Comparison of ENCODE assay signal across 21 cellular contexts in the genomic region with DNA sequence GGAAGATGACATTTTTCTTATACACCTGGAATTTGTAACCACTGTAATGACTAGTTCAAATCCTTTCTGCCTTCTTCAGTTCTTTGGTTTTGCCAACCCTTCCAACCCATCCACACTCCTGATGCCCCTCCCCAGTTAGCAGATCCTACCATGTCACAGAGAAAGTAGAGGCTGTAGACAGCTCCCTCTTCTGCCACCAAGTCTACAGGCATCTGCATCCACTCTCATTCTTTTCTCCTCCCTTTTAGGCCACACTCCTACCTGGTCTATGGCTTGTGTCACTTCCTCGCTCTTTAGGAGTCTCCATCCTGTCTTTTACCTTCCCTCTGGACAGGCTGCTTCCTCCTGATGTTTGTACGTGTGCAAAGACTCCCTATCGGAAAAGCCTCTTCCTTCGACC. TPM values are rescaled to one million over a fixed set of nuclear protein-coding genes. Genes with fewer than 3 reads are reported as not detected.
A peak's percentile ranks its signal among the peaks of the same experiment; 100 is the strongest.
DNase-seq lines count a peak whose midpoint lies in the region; ATAC-seq, FAIRE-seq and TF ChIP-seq lines count a peak whose summit lies in the region.
"Had no signal": no experiment of that assay in that cellular context is flagged by ENCODE, and none has a peak within 500 bp of the region (broad histone marks: within the 10 kb centered on the region; RNA-seq: fewer than 3 reads in every experiment).

No MANE protein-coding gene starts in this region.

- H2BK15ac ChIP-seq in H1 (ENCODE audit: low read length) = 0 out of 2 replicates have a peak overlapping the region, but pooled peaks have one; percentile 33

- H4K20me1 ChIP-seq in BLaER1 = no peaks in the 10 kb centered on the region
- no peaks in the 10 kb centered on the region for H4K20me1 ChIP-seq in H1 (replicated peaks in 1 of 2; ENCODE audit: control insufficient read depth in 1 of 2, insufficient read depth in 2 of 2, low read length in 2 of 2)

- peaks cover 93% of the 10 kb centered on the region for H3K4me1 ChIP-seq in BLaER1
- H3K4me1 ChIP-seq in HEK293 (ENCODE audit: control insufficient read depth, insufficient read depth, low read length) = no peaks in the 10 kb centered on the region; the same call in 1 of the 2 replicates
- peaks cover 0 to 3% (median 0%) of the 10 kb centered on the region in 4 experiments; a peak in 1 of 7 replicates for H3K4me1 ChIP-seq in H1 (replicated peaks in 1 of 4; ENCODE audit: control insufficient read depth in 3 of 4, insufficient read depth in 4 of 4, low read length in 3 of 4)
- H3K4me1 ChIP-seq: HAP-1 had no signal

- no peak overlapping the region for H2BK5ac ChIP-seq in H1 (ENCODE audit: low read depth, low read length)

- H2BK12ac ChIP-seq in H1 (ENCODE audit: low read depth, low read length) = no peak overlapping the region

- H4K8ac ChIP-seq in H1 (ENCODE audit: extremely low read depth, insufficient read depth, low read length) = no peak overlapping the region

- TF ChIP-seq CTCF in HEK293 (tag by site-specific recombination; IDR thresholded peaks at IDR 0.05) (no peak), H1 (IDR thresholded peaks at IDR 0.05; ENCODE audit: control extremely low read depth in 1 of 3, insufficient read depth in 1 of 3, low read depth in 1 of 3, low read length in 3 of 3) (no peak), WTC11 (IDR thresholded peaks at IDR 0.05) (no peak)

- H3K18ac ChIP-seq in H1 (ENCODE audit: extremely low read depth, low read length) = no peak overlapping the region

- POLR2A ChIA-PET in HEK293 (lab: Yijun Ruan, JAX) = interaction anchor here (0.6 kb wide), 1 partner anchor 12 kb away, joined by 3 read pairs; no protein-coding TSS in a partner anchor
- POLR2A ChIA-PET in H1 (lab: Charles Lee; ENCODE audit: partially characterized antibody) = interaction anchor here (0.8 to 1.3 kb wide), 3 partner anchors 34 to 47 kb away, joined by 3 to 6 read pairs (median 3); no protein-coding TSS in a partner anchor
- POLR2A ChIA-PET in WTC11 (lab: Charles Lee) = no interaction called here

- H3K36me3 ChIP-seq in BLaER1 (no peaks in the 10 kb centered on the region), HEK293 (ENCODE audit: control insufficient read depth in 2 of 2, insufficient read depth in 1 of 2, low read length in 2 of 2) (no peaks in the 10 kb centered on the region), H1 (ENCODE audit: control insufficient read depth in 2 of 4, insufficient read depth in 4 of 4, low read length in 3 of 4) (no peaks in the 10 kb centered on the region)
- H3K36me3 ChIP-seq: HAP-1 had no signal

- H2BK20ac ChIP-seq in H1 (ENCODE audit: low read length) = no peak overlapping the region

- H2AFZ ChIP-seq in H1 (ENCODE audit: low read length) = no peak overlapping the region

- CTCF ChIA-PET in HEK293 (lab: Yijun Ruan, JAX) = interaction anchor here (0.8 to 1.1 kb wide), 3 partner anchors 15 to 148 kb away, joined by 3 to 4 read pairs (median 3); no protein-coding TSS in a partner anchor
- CTCF ChIA-PET in H1 (lab: Charles Lee; ENCODE audit: partially characterized antibody) = interaction anchor here (0.8 to 1.3 kb wide), 2 partner anchors 48 to 72 kb away, joined by 3 read pairs; no protein-coding TSS in a partner anchor
- CTCF ChIA-PET in WTC11 (lab: Charles Lee) = interaction anchor here (0.8 kb wide), 1 partner anchor 54 kb away, joined by 3 read pairs; no protein-coding TSS in a partner anchor

- peak overlapping the region; percentile 72 for H3K27ac ChIP-seq in BLaER1
- no peak overlapping the region for H3K27ac ChIP-seq in HEK293 (ENCODE audit: extremely low read depth, low read depth, low read length)
- H3K27ac ChIP-seq in H1 (ENCODE audit: low read depth, low read length) = no peak overlapping the region
- H3K27ac ChIP-seq: HL-60 had no signal

- DNase-seq in H1 (ENCODE audit: low read depth in 1 of 2, low spot score in 2 of 2) (no peak), WTC11 (ENCODE audit: low spot score) (no peak), SKM-1 (lab: John Stamatoyannopoulos, UW; ENCODE audit: unreplicated experiment) (no peak)
- DNase-seq in stimulated activated effector memory CD8-positive, alpha-beta T cell treated with anti-CD3 and anti-CD28 coated beads, Interleukin-12 subunit alpha, Interleukin-12 subunit beta, amount 100 ng/mL, for 72 hours (ENCODE audit: low spot score in 2 of 2) = no peak
- DNase-seq: 8988T; C1 segment of cervical spinal cord; CD4-positive, CD25-positive, alpha-beta regulatory T cell; CD8-positive, alpha-beta memory T cell; COR-L47; DMS 273 treated with DMSO at 0.1 percent for 48 hours; DMS53; DND-41; EL; IMR-90; KBM-7 had no signal

- WGBS in H1 (ENCODE audit: extremely low coverage in 1 of 2, insufficient coverage in 1 of 2, insufficient read length in 1 of 2, insufficient replicate concordance in 2 of 2, low coverage in 1 of 2, low lambda C conversion rate in 2 of 2, missing lambda C conversion rate in 1 of 2), 2 experiments = 87% methylated on average over 4 of the region's 4 CpGs; no CpG with 5 or more reads in 1 of the 2 experiments

- H3K9ac ChIP-seq in BLaER1 (no peak overlapping the region), H1 (replicated peaks in 1 of 4; ENCODE audit: extremely low read depth in 1 of 4, low read depth in 3 of 4, low read length in 3 of 4) (no peak overlapping the region)

- H3K9me3 Mint-ChIP-seq in stimulated activated effector memory CD8-positive, alpha-beta T cell treated with anti-CD3 and anti-CD28 coated beads, Interleukin-12 subunit alpha, Interleukin-12 subunit beta, amount 100 ng/mL, for 72 hours = no peaks in the 10 kb centered on the region
- H3K9me3 Mint-ChIP-seq in WTC11 = no peaks in the 10 kb centered on the region
- H3K9me3 Mint-ChIP-seq: CD8-positive, alpha-beta memory T cell had no signal

- H4K5ac ChIP-seq in H1 (ENCODE audit: insufficient read length, low read depth, low read length) = no peak overlapping the region

- no peak overlapping the region for H2AK5ac ChIP-seq in H1 (ENCODE audit: low read depth, low read length)

- H4K91ac ChIP-seq in H1 (replicated peaks; ENCODE audit: insufficient read length, low read length) = no peak overlapping the region

- no peaks in the 10 kb centered on the region for H3K79me1 ChIP-seq in H1 (ENCODE audit: low read depth, low read length)

- no peaks in the 10 kb centered on the region for H3K27me3 ChIP-seq in BLaER1
- no peaks in the 10 kb centered on the region for H3K27me3 ChIP-seq in H1 (replicated peaks in 1 of 4; ENCODE audit: control insufficient read depth in 3 of 4, extremely low read depth in 1 of 4, insufficient read depth in 3 of 4, low read length in 3 of 4)

- no peaks in the 10 kb centered on the region for H3K4me1 Mint-ChIP-seq in stimulated activated effector memory CD8-positive, alpha-beta T cell treated with anti-CD3 and anti-CD28 coated beads, Interleukin-12 subunit alpha, Interleukin-12 subunit beta, amount 100 ng/mL, for 72 hours
- no peaks in the 10 kb centered on the region for H3K4me1 Mint-ChIP-seq in WTC11

- no peaks in the 10 kb centered on the region; the same call in 1 of the 2 replicates for H3K23me2 ChIP-seq in H1 (ENCODE audit: low read depth, low read length)

- ATAC-seq in stimulated activated effector memory CD8-positive, alpha-beta T cell treated with anti-CD3 and anti-CD28 coated beads, Interleukin-12 subunit alpha, Interleukin-12 subunit beta, amount 100 ng/mL, for 72 hours = no peak
- ATAC-seq in WTC11 (no peak), GM19395 (IDR thresholded peaks at IDR 0.05; ENCODE audit: unreplicated experiment) (no peak)
- ATAC-seq: GM12878 had no signal

- peak overlapping the region; percentile 24 for H3K27ac Mint-ChIP-seq in stimulated activated effector memory CD8-positive, alpha-beta T cell treated with anti-CD3 and anti-CD28 coated beads, Interleukin-12 subunit alpha, Interleukin-12 subunit beta, amount 100 ng/mL, for 72 hours
- H3K27ac Mint-ChIP-seq in WTC11 = no peak overlapping the region

- no peak for TF ChIP-seq EP300 in H1 (IDR thresholded peaks at IDR 0.05; ENCODE audit: borderline replicate concordance in 1 of 2, low read depth in 2 of 2, low read length in 2 of 2)

- no peak for TF ChIP-seq POLR2A in H1 (IDR thresholded peaks at IDR 0.05; ENCODE audit: control extremely low read depth in 1 of 2, low read depth in 2 of 2, low read length in 2 of 2)

- TF ChIP-seq RAD21 in H1 (IDR thresholded peaks at IDR 0.05 in 1 of 2, conservative IDR thresholded peaks at IDR 0.05 in 1 of 2; ENCODE audit: low read depth in 2 of 2, low read length in 2 of 2) = no peak

- H3K4me2 ChIP-seq in BLaER1 (peak overlapping the region; percentile 71), H1 (ENCODE audit: insufficient read depth in 1 of 2, low read depth in 2 of 2, low read length in 2 of 2) (no peak overlapping the region)

- H3K9me3 ChIP-seq in BLaER1 (no peaks in the 10 kb centered on the region), HEK293 (ENCODE audit: control insufficient read depth, insufficient read depth, low read depth, low read length) (no peaks in the 10 kb centered on the region), H1 (ENCODE audit: insufficient read depth in 2 of 2, low read depth in 1 of 2, low read length in 1 of 2) (no peaks in the 10 kb centered on the region)
- H3K9me3 ChIP-seq: HAP-1 had no signal

- H3K4ac ChIP-seq in H1 (replicated peaks; ENCODE audit: insufficient read length, low read depth, low read length) = no peak overlapping the region

- no peak for FAIRE-seq in H1 (lab: Jason Lieb, UNC)
- FAIRE-seq: GM12878 had no signal

- H3K4me3 Mint-ChIP-seq in stimulated activated effector memory CD8-positive, alpha-beta T cell treated with anti-CD3 and anti-CD28 coated beads, Interleukin-12 subunit alpha, Interleukin-12 subunit beta, amount 100 ng/mL, for 72 hours = no peak overlapping the region
- no peak overlapping the region for H3K4me3 Mint-ChIP-seq in WTC11
- H3K4me3 Mint-ChIP-seq: CD4-positive, CD25-positive, alpha-beta regulatory T cell; CD8-positive, alpha-beta memory T cell had no signal

- no peak overlapping the region for H3K56ac ChIP-seq in H1 (replicated peaks; ENCODE audit: insufficient read length, low read depth, low read length)

- H2BK120ac ChIP-seq in H1 (replicated peaks; ENCODE audit: low read depth, low read length) = no peak overlapping the region

- H3K14ac ChIP-seq in H1 (ENCODE audit: insufficient read length) = no peak overlapping the region

- no peaks in the 10 kb centered on the region for H3K27me3 Mint-ChIP-seq in WTC11 (ENCODE audit: low read depth)

- H3K4me3 ChIP-seq in BLaER1 (no peak overlapping the region), HEK293 (ENCODE audit: low read depth, low read length) (no peak overlapping the region), H1 (ENCODE audit: extremely low read depth in 1 of 4, insufficient read depth in 2 of 4, low read depth in 3 of 4, low read length in 4 of 4) (no peak overlapping the region)
- H3K4me3 ChIP-seq: GM12878, HAP-1 had no signal

- H3K79me2 ChIP-seq in H1 (ENCODE audit: control insufficient read depth in 1 of 2, insufficient read depth in 2 of 2, low read length in 2 of 2) = no peaks in the 10 kb centered on the region

- H3K36me3 Mint-ChIP-seq in stimulated activated effector memory CD8-positive, alpha-beta T cell treated with anti-CD3 and anti-CD28 coated beads, Interleukin-12 subunit alpha, Interleukin-12 subunit beta, amount 100 ng/mL, for 72 hours = no peaks in the 10 kb centered on the region
- no peaks in the 10 kb centered on the region for H3K36me3 Mint-ChIP-seq in WTC11

- H3K23ac ChIP-seq in H1 (ENCODE audit: insufficient read length) = no peak overlapping the region

RNA-seq across cellular contexts. Expression of gene STK38, which starts 13.5 kb away (rescaled TPM):
- 18.5 and 19.8 TPM in 2 replicates for total RNA-seq in H1 (2021; fragmentation: NEBNext Ultra II Directional; extraction: Animal tissue kit (Norgen Biotek cat#: 25700))
- polyA plus RNA-seq in H1 (2011; rRNA removed) = 6.2 and 8.1 TPM in 2 replicates
- polyA plus RNA-seq in H1 (2011; cell fraction: cytosol; rRNA removed) = 8.5 TPM
- 10.0 TPM for polyA plus RNA-seq in H1 (2011; cell fraction: nucleus; rRNA removed)
- polyA plus RNA-seq in H1 (2012, experiment 1 of 2) = 10.7 to 18.7 TPM (median 14.8 TPM) in 4 replicates
- 1.9 TPM for polyA plus RNA-seq in H1 (2012, experiment 2 of 2)
- 11.0 TPM for polyA plus RNA-seq in H1 (2013, experiment 1 of 2)
- 11.1 TPM for polyA plus RNA-seq in H1 (2013, experiment 2 of 2)
- 7.2 and 8.1 TPM in 2 replicates for polyA minus RNA-seq in H1 (2011; rRNA and poly(A)+ RNA removed)
- polyA minus RNA-seq in H1 (2011; cell fraction: cytosol; rRNA and poly(A)+ RNA removed) = 6.2 TPM
- 9.0 TPM for polyA minus RNA-seq in H1 (2011; cell fraction: nucleus; rRNA and poly(A)+ RNA removed)
- 13.3 to 15.4 TPM (median 14.7 TPM) in 3 replicates for total RNA-seq in WTC11 (2021)

RNA-seq across cellular contexts. Expression of gene SRSF3, which starts 33.3 kb away (rescaled TPM):
- 689 and 705 TPM in 2 replicates for total RNA-seq in H1 (2021; fragmentation: NEBNext Ultra II Directional; extraction: Animal tissue kit (Norgen Biotek cat#: 25700))
- 471 and 548 TPM in 2 replicates for polyA plus RNA-seq in H1 (2011; rRNA removed)
- polyA plus RNA-seq in H1 (2011; cell fraction: cytosol; rRNA removed) = 649 TPM
- 159 TPM for polyA plus RNA-seq in H1 (2011; cell fraction: nucleus; rRNA removed)
- 696 to 1,158 TPM (median 791 TPM) in 4 replicates for polyA plus RNA-seq in H1 (2012, experiment 1 of 2)
- 40.8 TPM for polyA plus RNA-seq in H1 (2012, experiment 2 of 2)
- 293 TPM for polyA plus RNA-seq in H1 (2013, experiment 1 of 2)
- polyA plus RNA-seq in H1 (2013, experiment 2 of 2) = 286 TPM
- 323 and 336 TPM in 2 replicates for polyA minus RNA-seq in H1 (2011; rRNA and poly(A)+ RNA removed)
- 155 TPM for polyA minus RNA-seq in H1 (2011; cell fraction: cytosol; rRNA and poly(A)+ RNA removed)
- polyA minus RNA-seq in H1 (2011; cell fraction: nucleus; rRNA and poly(A)+ RNA removed) = 183 TPM
- 554 to 645 TPM (median 644 TPM) in 3 replicates for total RNA-seq in WTC11 (2021)
